Comparison of ENCODE assay signal across 9 cellular contexts in genomic region chr16:29877266-29877961, GRCh38. TPM values are rescaled to one million over a fixed set of nuclear protein-coding genes. Genes with fewer than 3 reads are reported as not detected.
DNase-seq lines count a peak whose midpoint lies in the region; ATAC-seq and TF ChIP-seq lines count a peak whose summit lies in the region.
"Had no signal": no experiment of that assay in that cellular context is flagged by ENCODE, and none has a peak within 500 bp of the region (broad histone marks: within the 10 kb centered on the region; RNA-seq: fewer than 3 reads in every experiment).

No MANE protein-coding gene starts in this region.

- peaks cover 3% of the 10 kb centered on the region; the same call in 1 of the 2 replicates for H3F3A ChIP-seq in MM.1S (ENCODE audit: insufficient read depth, low read length)

- H3K4me3 ChIP-seq in MM.1S (ENCODE audit: low read length) (no peak overlapping the region), iPS-18a (ENCODE audit: low read length) (peak overlapping the region; percentile 64)
- H3K4me3 ChIP-seq: thyroid gland had no signal

- no peaks in the 10 kb centered on the region for H3K79me2 ChIP-seq in MM.1S (ENCODE audit: low read length)

- H3K9me2 ChIP-seq in MM.1S (replicated peaks; ENCODE audit: insufficient read depth, low read length): no peaks in the 10 kb centered on the region

- H3K27ac ChIP-seq in MM.1S (ENCODE audit: low read length): no peak overlapping the region
- no peak overlapping the region for H3K27ac ChIP-seq in iPS-18a (ENCODE audit: low read length)
- H3K27ac ChIP-seq: thyroid gland had no signal

- TF ChIP-seq CTCF in MM.1S (IDR thresholded peaks at IDR 0.05; ENCODE audit: low read length): no peak

- no peak overlapping the region for H3K27ac Mint-ChIP-seq in activated T-cell treated with anti-CD3 and anti-CD28 coated beads, Interleukin-2, amount 50 U/mL, for 72 hours

- no peaks in the 10 kb centered on the region for H3K36me3 Mint-ChIP-seq in activated T-cell treated with anti-CD3 and anti-CD28 coated beads, Interleukin-2, amount 50 U/mL, for 72 hours (ENCODE audit: insufficient read depth in 2 of 2)

- H3K4me1 Mint-ChIP-seq in activated T-cell treated with anti-CD3 and anti-CD28 coated beads, Interleukin-2, amount 50 U/mL, for 72 hours (ENCODE audit: low read depth): peaks cover 20% of the 10 kb centered on the region

- H3K9me3 Mint-ChIP-seq in activated T-cell treated with anti-CD3 and anti-CD28 coated beads, Interleukin-2, amount 50 U/mL, for 72 hours: no peaks in the 10 kb centered on the region

- no peaks in the 10 kb centered on the region for H3K4me1 ChIP-seq in MM.1S (ENCODE audit: low read length)
- no peaks in the 10 kb centered on the region for H3K4me1 ChIP-seq in iPS-18a (ENCODE audit: control insufficient read depth, low read depth, low read length)

- H3K27me3 ChIP-seq in MM.1S (replicated peaks; ENCODE audit: insufficient read depth, low read length) (peaks cover 40% of the 10 kb centered on the region), iPS-18a (ENCODE audit: control insufficient read depth, insufficient read depth, low read length) (peaks cover 8% of the 10 kb centered on the region)

- no peak overlapping the region for H2AFZ ChIP-seq in MM.1S (ENCODE audit: low read length)

- H3K36me3 ChIP-seq in MM.1S (replicated peaks; ENCODE audit: insufficient read depth, low read length) (no peaks in the 10 kb centered on the region), iPS-18a (ENCODE audit: control insufficient read depth, low read depth, low read length) (peaks cover 4% of the 10 kb centered on the region)
- H3K36me3 ChIP-seq: thyroid gland had no signal

- H3K9ac ChIP-seq in MM.1S (ENCODE audit: low read length) (no peak overlapping the region), iPS-18a (ENCODE audit: low read length) (no peak overlapping the region)

- peak; percentile 90 to 91 for ATAC-seq in activated T-cell treated with anti-CD3 and anti-CD28 coated beads, Interleukin-2, amount 50 U/mL, for 72 hours (replicated peaks in 1 of 2)
- no peak for ATAC-seq in GM21381 (IDR thresholded peaks at IDR 0.05; ENCODE audit: unreplicated experiment)
- ATAC-seq in GM21825 (IDR thresholded peaks at IDR 0.05; ENCODE audit: unreplicated experiment): no peak

- peak overlapping the region; percentile 5; the same call in 1 of the 2 replicates for H3K4me2 ChIP-seq in MM.1S (ENCODE audit: low read depth, low read length)

- peak overlapping the region; percentile 26 to 85 for H3K4me3 Mint-ChIP-seq in activated T-cell treated with anti-CD3 and anti-CD28 coated beads, Interleukin-2, amount 50 U/mL, for 72 hours

- H3K27me3 Mint-ChIP-seq in activated T-cell treated with anti-CD3 and anti-CD28 coated beads, Interleukin-2, amount 50 U/mL, for 72 hours (ENCODE audit: low read depth): peaks cover 30% of the 10 kb centered on the region

- H3K9me3 ChIP-seq in MM.1S (replicated peaks; ENCODE audit: insufficient read depth, low read length) (no peaks in the 10 kb centered on the region), iPS-18a (ENCODE audit: control insufficient read depth, low read depth, low read length) (no peaks in the 10 kb centered on the region)
- H3K9me3 ChIP-seq: thyroid gland had no signal

- H4K20me1 ChIP-seq in MM.1S (ENCODE audit: insufficient read depth, low read length): no peaks in the 10 kb centered on the region

- peak; percentile 76 for DNase-seq in EH (ENCODE audit: low read depth)
- peak; percentile 65 for DNase-seq in MM.1S
- peak; percentile 73 to 84 for DNase-seq in activated T-cell treated with anti-CD3 and anti-CD28 coated beads, Interleukin-2, amount 50 U/mL, for 72 hours
- peak; percentile 30 for DNase-seq in stimulated activated CD8-positive, alpha-beta memory T cell treated with anti-CD3 and anti-CD28 coated beads, Interleukin-7, amount 100 ng/mL, for 24 hours (ENCODE audit: low read depth)
- DNase-seq in NCI-H524 (lab: John Stamatoyannopoulos, UW): no peak

RNA-seq across cellular contexts. Expression of gene CDIPT, which starts 14.4 kb away (rescaled TPM):
- total RNA-seq in activated T-cell treated with anti-CD3 and anti-CD28 coated beads, Interleukin-2, amount 50 U/mL, for 72 hours: 10 to 100 TPM; 48.7 to 56.0 TPM

RNA-seq across cellular contexts. Expression of gene SEZ6L2, which starts 21.9 kb away (rescaled TPM):
- under 1 TPM; 0.31 to 0.44 TPM for total RNA-seq in activated T-cell treated with anti-CD3 and anti-CD28 coated beads, Interleukin-2, amount 50 U/mL, for 72 hours

RNA-seq across cellular contexts. Expression of gene ASPHD1, which starts 22.9 kb away (rescaled TPM):
- total RNA-seq in activated T-cell treated with anti-CD3 and anti-CD28 coated beads, Interleukin-2, amount 50 U/mL, for 72 hours: under 1 TPM; 0.82 to 0.93 TPM
- total RNA-seq: thyroid gland had no signal

RNA-seq across cellular contexts. Expression of gene KCTD13, which starts 48.6 kb away (rescaled TPM):
- 10 to 100 TPM; 45.3 to 46.8 TPM for total RNA-seq in activated T-cell treated with anti-CD3 and anti-CD28 coated beads, Interleukin-2, amount 50 U/mL, for 72 hours

RNA-seq across cellular contexts. Expression of gene MVP, which starts 57.2 kb away (rescaled TPM):
- total RNA-seq in activated T-cell treated with anti-CD3 and anti-CD28 coated beads, Interleukin-2, amount 50 U/mL, for 72 hours: 100 to 1,000 TPM; 148 to 161 TPM

Comparison
In these comparisons a context has a peak if more than half of its experiments do, and no peak if none do; other contexts are left out.
1. DNase-seq: peak in EH (single experiment), MM.1S (single experiment), activated T-cell treated with anti-CD3 and anti-CD28 coated beads, Interleukin-2, amount 50 U/mL, for 72 hours (2 of 2) and stimulated activated CD8-positive, alpha-beta memory T cell treated with anti-CD3 and anti-CD28 coated beads, Interleukin-7, amount 100 ng/mL, for 24 hours (single experiment); none in NCI-H524 (0 of 2).
2. ATAC-seq: peak in activated T-cell treated with anti-CD3 and anti-CD28 coated beads, Interleukin-2, amount 50 U/mL, for 72 hours (2 of 2); none in GM21381 (single experiment) and GM21825 (single experiment).